In genomic region chr3:72960812-72961518, GRCh38 we compare ENCODE assay signal across 8 cellular contexts. TPM values are rescaled to one million over a fixed set of nuclear protein-coding genes. Genes with fewer than 3 reads are reported as not detected.
A peak's percentile ranks its signal among the peaks of the same experiment; 100 is the strongest.
DNase-seq lines count a peak whose midpoint lies in the region; ATAC-seq and TF ChIP-seq lines count a peak whose summit lies in the region.

No MANE protein-coding gene starts in this region.

- no peak overlapping the region for H3K27ac Mint-ChIP-seq in mesothelial cell of epicardium

- no peak for TF ChIP-seq CTCF in mesothelial cell of epicardium (IDR thresholded peaks at IDR 0.05; ENCODE audit: unreplicated experiment)

- DNase-seq in NCI-H1417 (lab: John Stamatoyannopoulos, UW) (peak in 2 of 3 experiments; percentile 10 to 44), NCI-H1417 treated with DMSO at 0.1 percent for 48 hours (lab: John Stamatoyannopoulos, UW) (no peak), NCI-H69 (lab: John Stamatoyannopoulos, UW) (peak; percentile 12), fibroblast of the conjunctiva (ENCODE audit: low read depth) (peak; percentile 43), pons (ENCODE audit: low spot score) (peak; percentile 69), mesothelial cell of epicardium (ENCODE audit: low spot score in 2 of 2, unreplicated experiment in 2 of 2) (no peak)

- no peaks in the 10 kb centered on the region for H3K27me3 Mint-ChIP-seq in mesothelial cell of epicardium (ENCODE audit: low read depth)

- peaks cover 9% of the 10 kb centered on the region for H3K36me3 Mint-ChIP-seq in mesothelial cell of epicardium

- H3K4me1 Mint-ChIP-seq in mesothelial cell of epicardium, result peaks cover 5% of the 10 kb centered on the region

- ATAC-seq in HG02852 (IDR thresholded peaks at IDR 0.05; ENCODE audit: unreplicated experiment) (no peak), HG02885 (IDR thresholded peaks at IDR 0.05; ENCODE audit: poor library complexity, unreplicated experiment) (no peak)

- H3K4me3 Mint-ChIP-seq in mesothelial cell of epicardium, result no peak overlapping the region

- no peaks in the 10 kb centered on the region for H3K9me3 Mint-ChIP-seq in mesothelial cell of epicardium

RNA-seq across cellular contexts. Expression of gene PPP4R2, which starts 35.6 kb away (rescaled TPM):
- 111 to 117 TPM (median 116 TPM) in 3 replicates for total RNA-seq in mesothelial cell of epicardium

Comparison
In these comparisons a context has a peak if more than half of its experiments do, and no peak if none do; other contexts are left out.
1. DNase-seq: peak in NCI-H1417 (2 of 3), NCI-H69 (single experiment), fibroblast of the conjunctiva (single experiment) and pons (single experiment); none in NCI-H1417 treated with DMSO at 0.1 percent for 48 hours (single experiment) and mesothelial cell of epicardium (0 of 2).